2 cellular contexts compared by ENCODE assay signal in the genomic region with DNA sequence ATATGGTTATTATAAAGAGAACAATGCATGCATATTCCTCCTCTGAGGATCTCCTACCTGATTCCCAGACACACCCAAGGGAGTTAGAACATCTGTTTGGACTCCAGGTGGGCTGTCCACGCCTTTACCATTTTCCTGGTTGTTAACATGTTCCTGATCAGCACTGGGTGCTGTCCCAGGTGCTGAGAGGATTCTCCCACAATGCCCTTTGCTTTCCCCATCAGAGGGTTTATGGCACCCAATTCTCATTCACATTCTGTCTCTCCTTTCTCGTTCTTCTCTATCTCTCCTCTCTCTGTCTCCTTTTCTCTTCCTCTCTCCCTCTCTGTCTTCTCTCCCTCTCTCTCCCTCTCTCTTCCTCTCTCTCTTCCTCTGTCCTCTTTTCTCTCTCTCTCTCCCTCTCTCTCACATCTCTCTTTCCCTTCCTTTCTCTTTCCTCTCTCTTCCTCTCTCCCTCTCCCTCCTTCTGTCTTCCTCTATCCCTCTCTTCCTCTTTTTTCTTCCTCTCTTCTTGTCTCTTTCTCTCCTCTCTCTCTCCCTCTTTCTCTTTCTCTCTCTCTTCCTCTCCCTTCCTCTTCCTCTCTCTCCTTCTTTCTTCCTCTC.
TF ChIP-seq lines count a peak whose summit lies in the region.

No MANE protein-coding gene starts in this region.

TF ChIP-seq in SK-N-SH, 30 proteins besides CTCF, POLR2A, EP300 and RAD21:
- TF ChIP-seq, protein P1, sequence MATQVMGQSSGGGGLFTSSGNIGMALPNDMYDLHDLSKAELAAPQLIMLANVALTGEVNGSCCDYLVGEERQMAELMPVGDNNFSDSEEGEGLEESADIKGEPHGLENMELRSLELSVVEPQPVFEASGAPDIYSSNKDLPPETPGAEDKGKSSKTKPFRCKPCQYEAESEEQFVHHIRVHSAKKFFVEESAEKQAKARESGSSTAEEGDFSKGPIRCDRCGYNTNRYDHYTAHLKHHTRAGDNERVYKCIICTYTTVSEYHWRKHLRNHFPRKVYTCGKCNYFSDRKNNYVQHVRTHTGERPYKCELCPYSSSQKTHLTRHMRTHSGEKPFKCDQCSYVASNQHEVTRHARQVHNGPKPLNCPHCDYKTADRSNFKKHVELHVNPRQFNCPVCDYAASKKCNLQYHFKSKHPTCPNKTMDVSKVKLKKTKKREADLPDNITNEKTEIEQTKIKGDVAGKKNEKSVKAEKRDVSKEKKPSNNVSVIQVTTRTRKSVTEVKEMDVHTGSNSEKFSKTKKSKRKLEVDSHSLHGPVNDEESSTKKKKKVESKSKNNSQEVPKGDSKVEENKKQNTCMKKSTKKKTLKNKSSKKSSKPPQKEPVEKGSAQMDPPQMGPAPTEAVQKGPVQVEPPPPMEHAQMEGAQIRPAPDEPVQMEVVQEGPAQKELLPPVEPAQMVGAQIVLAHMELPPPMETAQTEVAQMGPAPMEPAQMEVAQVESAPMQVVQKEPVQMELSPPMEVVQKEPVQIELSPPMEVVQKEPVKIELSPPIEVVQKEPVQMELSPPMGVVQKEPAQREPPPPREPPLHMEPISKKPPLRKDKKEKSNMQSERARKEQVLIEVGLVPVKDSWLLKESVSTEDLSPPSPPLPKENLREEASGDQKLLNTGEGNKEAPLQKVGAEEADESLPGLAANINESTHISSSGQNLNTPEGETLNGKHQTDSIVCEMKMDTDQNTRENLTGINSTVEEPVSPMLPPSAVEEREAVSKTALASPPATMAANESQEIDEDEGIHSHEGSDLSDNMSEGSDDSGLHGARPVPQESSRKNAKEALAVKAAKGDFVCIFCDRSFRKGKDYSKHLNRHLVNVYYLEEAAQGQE (IDR thresholded peaks at IDR 0.05; ENCODE audit: low read depth, low read length): peak; percentile 96
- TF ChIP-seq MEF2A (IDR thresholded peaks at IDR 0.05; ENCODE audit: borderline replicate concordance, low read depth): no peak
TF ChIP-seq in SK-N-SH: peak in this region for 1.

TF ChIP-seq in SK-N-SH treated with all-trans-retinoic acid at 6 μM for 48 hours, 23 proteins besides CTCF, POLR2A, EP300 and RAD21 (continued from another document):
- TF ChIP-seq, protein P2, sequence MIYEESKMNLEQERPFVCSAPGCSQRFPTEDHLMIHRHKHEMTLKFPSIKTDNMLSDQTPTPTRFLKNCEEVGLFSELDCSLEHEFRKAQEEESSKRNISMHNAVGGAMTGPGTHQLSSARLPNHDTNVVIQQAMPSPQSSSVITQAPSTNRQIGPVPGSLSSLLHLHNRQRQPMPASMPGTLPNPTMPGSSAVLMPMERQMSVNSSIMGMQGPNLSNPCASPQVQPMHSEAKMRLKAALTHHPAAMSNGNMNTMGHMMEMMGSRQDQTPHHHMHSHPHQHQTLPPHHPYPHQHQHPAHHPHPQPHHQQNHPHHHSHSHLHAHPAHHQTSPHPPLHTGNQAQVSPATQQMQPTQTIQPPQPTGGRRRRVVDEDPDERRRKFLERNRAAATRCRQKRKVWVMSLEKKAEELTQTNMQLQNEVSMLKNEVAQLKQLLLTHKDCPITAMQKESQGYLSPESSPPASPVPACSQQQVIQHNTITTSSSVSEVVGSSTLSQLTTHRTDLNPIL (CRISPR knock-in tag; IDR thresholded peaks at IDR 0.05; ENCODE audit: low read depth): no peak
- TF ChIP-seq ZC3H10 (CRISPR knock-in tag; IDR thresholded peaks at IDR 0.05): no peak
- TF ChIP-seq ZFP3 (CRISPR knock-in tag; IDR thresholded peaks at IDR 0.05): no peak
- no peak for TF ChIP-seq ZNF8 (CRISPR knock-in tag; IDR thresholded peaks at IDR 0.05)
- TF ChIP-seq ARNTL (CRISPR knock-in tag; IDR thresholded peaks at IDR 0.05; ENCODE audit: borderline replicate concordance, low read depth): no peak
- TF ChIP-seq, protein P3, sequence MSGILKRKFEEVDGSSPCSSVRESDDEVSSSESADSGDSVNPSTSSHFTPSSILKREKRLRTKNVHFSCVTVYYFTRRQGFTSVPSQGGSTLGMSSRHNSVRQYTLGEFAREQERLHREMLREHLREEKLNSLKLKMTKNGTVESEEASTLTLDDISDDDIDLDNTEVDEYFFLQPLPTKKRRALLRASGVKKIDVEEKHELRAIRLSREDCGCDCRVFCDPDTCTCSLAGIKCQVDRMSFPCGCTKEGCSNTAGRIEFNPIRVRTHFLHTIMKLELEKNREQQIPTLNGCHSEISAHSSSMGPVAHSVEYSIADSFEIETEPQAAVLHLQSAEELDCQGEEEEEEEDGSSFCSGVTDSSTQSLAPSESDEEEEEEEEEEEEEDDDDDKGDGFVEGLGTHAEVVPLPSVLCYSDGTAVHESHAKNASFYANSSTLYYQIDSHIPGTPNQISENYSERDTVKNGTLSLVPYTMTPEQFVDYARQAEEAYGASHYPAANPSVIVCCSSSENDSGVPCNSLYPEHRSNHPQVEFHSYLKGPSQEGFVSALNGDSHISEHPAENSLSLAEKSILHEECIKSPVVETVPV (CRISPR knock-in tag; IDR thresholded peaks at IDR 0.05): no peak
- no peak for TF ChIP-seq BACH2 (CRISPR knock-in tag; IDR thresholded peaks at IDR 0.05; ENCODE audit: borderline replicate concordance)
- no peak for TF ChIP-seq TCF4 (CRISPR knock-in tag; IDR thresholded peaks at IDR 0.05; ENCODE audit: borderline replicate concordance)
- TF ChIP-seq RARB (CRISPR knock-in tag; IDR thresholded peaks at IDR 0.05): no peak
- TF ChIP-seq GLIS3 (CRISPR knock-in tag; IDR thresholded peaks at IDR 0.05): no peak
- no peak for TF ChIP-seq ISL1 (CRISPR knock-in tag; IDR thresholded peaks at IDR 0.05)
TF ChIP-seq in SK-N-SH treated with all-trans-retinoic acid at 6 μM for 48 hours: peak in this region for 0.
